ENCODE assay signal across 1 cellular context in the genomic region with DNA sequence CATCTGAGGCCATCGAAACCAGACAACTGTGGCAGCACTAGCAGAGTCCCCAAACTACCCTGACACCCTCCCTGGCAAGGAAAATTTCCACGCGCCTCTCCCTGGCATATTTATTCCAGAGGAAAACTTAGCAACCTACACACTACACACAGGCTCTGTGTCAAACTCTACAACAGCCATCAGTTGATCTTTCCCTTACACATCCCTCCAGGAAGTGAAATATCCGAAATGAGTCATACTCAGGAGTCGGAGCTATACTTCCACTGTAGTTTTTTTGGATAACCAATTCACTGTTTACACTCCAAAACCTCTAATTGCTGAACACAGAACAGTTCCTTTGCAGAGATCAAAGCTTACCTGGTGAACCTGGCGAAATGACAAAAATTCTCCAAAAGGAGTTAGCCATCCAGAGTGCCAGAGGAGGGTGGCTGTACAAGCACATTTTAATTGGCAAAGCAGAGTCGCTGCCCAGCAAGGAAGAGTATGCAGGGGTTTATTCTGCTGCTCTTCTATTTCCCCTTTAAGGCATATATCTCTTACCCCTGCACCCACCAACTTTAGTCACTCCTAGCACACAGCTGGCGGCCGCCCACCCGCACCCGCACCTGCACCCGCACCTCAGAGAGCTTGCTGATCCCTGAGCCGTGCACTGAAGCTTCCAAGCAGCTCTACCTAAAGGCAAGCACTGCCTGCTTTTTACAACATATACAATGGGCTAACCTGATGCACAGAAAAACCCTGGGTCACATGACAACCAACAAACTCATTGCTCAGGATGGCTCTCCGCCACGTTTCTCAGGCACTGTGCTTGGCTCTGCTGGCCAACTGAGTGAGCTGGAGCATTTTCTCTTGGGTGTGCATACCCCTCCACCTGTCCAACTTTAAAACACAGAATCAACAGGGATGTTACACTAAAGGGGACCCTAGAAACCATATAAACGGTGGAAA.
TF ChIP-seq lines count a peak whose summit lies in the region.

No MANE protein-coding gene starts in this region.

TF ChIP-seq in HepG2, 621 proteins besides CTCF, POLR2A, EP300 and RAD21 (continued from another document and continues in another):
- TF ChIP-seq, protein P1, sequence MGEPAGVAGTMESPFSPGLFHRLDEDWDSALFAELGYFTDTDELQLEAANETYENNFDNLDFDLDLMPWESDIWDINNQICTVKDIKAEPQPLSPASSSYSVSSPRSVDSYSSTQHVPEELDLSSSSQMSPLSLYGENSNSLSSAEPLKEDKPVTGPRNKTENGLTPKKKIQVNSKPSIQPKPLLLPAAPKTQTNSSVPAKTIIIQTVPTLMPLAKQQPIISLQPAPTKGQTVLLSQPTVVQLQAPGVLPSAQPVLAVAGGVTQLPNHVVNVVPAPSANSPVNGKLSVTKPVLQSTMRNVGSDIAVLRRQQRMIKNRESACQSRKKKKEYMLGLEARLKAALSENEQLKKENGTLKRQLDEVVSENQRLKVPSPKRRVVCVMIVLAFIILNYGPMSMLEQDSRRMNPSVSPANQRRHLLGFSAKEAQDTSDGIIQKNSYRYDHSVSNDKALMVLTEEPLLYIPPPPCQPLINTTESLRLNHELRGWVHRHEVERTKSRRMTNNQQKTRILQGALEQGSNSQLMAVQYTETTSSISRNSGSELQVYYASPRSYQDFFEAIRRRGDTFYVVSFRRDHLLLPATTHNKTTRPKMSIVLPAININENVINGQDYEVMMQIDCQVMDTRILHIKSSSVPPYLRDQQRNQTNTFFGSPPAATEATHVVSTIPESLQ (CRISPR knock-in tag; conservative IDR thresholded peaks at IDR 0.05), result no peak
- TF ChIP-seq KLF16 (CRISPR knock-in tag; IDR thresholded peaks at IDR 0.05) (no peak), HOXA3 (CRISPR knock-in tag; IDR thresholded peaks at IDR 0.05) (no peak), GATAD2A (CRISPR knock-in tag; IDR thresholded peaks at IDR 0.05) (peak; percentile 62), ZNF552 (CRISPR knock-in tag; IDR thresholded peaks at IDR 0.05; ENCODE audit: borderline replicate concordance) (no peak), ZNF644 (CRISPR knock-in tag; IDR thresholded peaks at IDR 0.05; ENCODE audit: low read depth) (no peak), PHF5A (CRISPR knock-in tag; IDR thresholded peaks at IDR 0.05; ENCODE audit: low read depth, unreplicated experiment) (no peak), NONO (IDR thresholded peaks at IDR 0.05) (no peak), NONO (CRISPR knock-in tag; conservative IDR thresholded peaks at IDR 0.05) (no peak), GFI1 (CRISPR knock-in tag; IDR thresholded peaks at IDR 0.05; ENCODE audit: borderline replicate concordance) (no peak), ZNF138 (CRISPR knock-in tag; IDR thresholded peaks at IDR 0.05; ENCODE audit: low read depth) (no peak), KLF6 (CRISPR knock-in tag; IDR thresholded peaks at IDR 0.05) (no peak), ZNF619 (CRISPR knock-in tag; IDR thresholded peaks at IDR 0.05) (no peak), ZNF543 (CRISPR knock-in tag; IDR thresholded peaks at IDR 0.05) (no peak), KDM2A (CRISPR knock-in tag; IDR thresholded peaks at IDR 0.05; ENCODE audit: borderline replicate concordance, low read depth) (no peak), ZBTB21 (CRISPR knock-in tag; IDR thresholded peaks at IDR 0.05) (no peak), HDAC2 (CRISPR knock-in tag; IDR thresholded peaks at IDR 0.05) (peak; percentile 60), SOX13 (IDR thresholded peaks at IDR 0.05) (no peak), SOX13 (CRISPR knock-in tag; conservative IDR thresholded peaks at IDR 0.05 in 1 of 2, IDR thresholded peaks at IDR 0.05 in 1 of 2) (peak in 1 of 2 experiments; percentile 59; a peak in 1 of 4 replicates), ZNF7 (CRISPR knock-in tag; IDR thresholded peaks at IDR 0.05) (no peak), DR1 (CRISPR knock-in tag; IDR thresholded peaks at IDR 0.05) (no peak), ZNF703 (CRISPR knock-in tag; IDR thresholded peaks at IDR 0.05; ENCODE audit: borderline replicate concordance) (no peak), MED13 (CRISPR knock-in tag; IDR thresholded peaks at IDR 0.05) (no peak), EEA1 (CRISPR knock-in tag; IDR thresholded peaks at IDR 0.05; ENCODE audit: borderline replicate concordance) (no peak), CEBPB (IDR thresholded peaks at IDR 0.05; ENCODE audit: borderline replicate concordance, low read depth, low read length) (no peak), LCORL (IDR thresholded peaks at IDR 0.05) (peak; percentile 82; the same call in 1 of the 2 replicates), LCORL (CRISPR knock-in tag; IDR thresholded peaks at IDR 0.05) (peak; percentile 98)
- TF ChIP-seq, protein P2, sequence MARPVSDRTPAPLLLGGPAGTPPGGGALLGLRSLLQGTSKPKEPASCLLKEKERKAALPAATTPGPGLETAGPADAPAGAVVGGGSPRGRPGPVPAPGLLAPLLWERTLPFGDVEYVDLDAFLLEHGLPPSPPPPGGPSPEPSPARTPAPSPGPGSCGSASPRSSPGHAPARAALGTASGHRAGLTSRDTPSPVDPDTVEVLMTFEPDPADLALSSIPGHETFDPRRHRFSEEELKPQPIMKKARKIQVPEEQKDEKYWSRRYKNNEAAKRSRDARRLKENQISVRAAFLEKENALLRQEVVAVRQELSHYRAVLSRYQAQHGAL (CRISPR knock-in tag; IDR thresholded peaks at IDR 0.05; ENCODE audit: not compliant biosample characterization), result no peak
- TF ChIP-seq, protein P3, sequence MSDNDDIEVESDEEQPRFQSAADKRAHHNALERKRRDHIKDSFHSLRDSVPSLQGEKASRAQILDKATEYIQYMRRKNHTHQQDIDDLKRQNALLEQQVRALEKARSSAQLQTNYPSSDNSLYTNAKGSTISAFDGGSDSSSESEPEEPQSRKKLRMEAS (IDR thresholded peaks at IDR 0.05), result 0 out of 2 replicates have a peak, but pooled peaks have one; percentile 14
- TF ChIP-seq, protein P4, sequence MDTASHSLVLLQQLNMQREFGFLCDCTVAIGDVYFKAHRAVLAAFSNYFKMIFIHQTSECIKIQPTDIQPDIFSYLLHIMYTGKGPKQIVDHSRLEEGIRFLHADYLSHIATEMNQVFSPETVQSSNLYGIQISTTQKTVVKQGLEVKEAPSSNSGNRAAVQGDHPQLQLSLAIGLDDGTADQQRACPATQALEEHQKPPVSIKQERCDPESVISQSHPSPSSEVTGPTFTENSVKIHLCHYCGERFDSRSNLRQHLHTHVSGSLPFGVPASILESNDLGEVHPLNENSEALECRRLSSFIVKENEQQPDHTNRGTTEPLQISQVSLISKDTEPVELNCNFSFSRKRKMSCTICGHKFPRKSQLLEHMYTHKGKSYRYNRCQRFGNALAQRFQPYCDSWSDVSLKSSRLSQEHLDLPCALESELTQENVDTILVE (CRISPR knock-in tag; IDR thresholded peaks at IDR 0.05), result no peak
- TF ChIP-seq, protein P5, sequence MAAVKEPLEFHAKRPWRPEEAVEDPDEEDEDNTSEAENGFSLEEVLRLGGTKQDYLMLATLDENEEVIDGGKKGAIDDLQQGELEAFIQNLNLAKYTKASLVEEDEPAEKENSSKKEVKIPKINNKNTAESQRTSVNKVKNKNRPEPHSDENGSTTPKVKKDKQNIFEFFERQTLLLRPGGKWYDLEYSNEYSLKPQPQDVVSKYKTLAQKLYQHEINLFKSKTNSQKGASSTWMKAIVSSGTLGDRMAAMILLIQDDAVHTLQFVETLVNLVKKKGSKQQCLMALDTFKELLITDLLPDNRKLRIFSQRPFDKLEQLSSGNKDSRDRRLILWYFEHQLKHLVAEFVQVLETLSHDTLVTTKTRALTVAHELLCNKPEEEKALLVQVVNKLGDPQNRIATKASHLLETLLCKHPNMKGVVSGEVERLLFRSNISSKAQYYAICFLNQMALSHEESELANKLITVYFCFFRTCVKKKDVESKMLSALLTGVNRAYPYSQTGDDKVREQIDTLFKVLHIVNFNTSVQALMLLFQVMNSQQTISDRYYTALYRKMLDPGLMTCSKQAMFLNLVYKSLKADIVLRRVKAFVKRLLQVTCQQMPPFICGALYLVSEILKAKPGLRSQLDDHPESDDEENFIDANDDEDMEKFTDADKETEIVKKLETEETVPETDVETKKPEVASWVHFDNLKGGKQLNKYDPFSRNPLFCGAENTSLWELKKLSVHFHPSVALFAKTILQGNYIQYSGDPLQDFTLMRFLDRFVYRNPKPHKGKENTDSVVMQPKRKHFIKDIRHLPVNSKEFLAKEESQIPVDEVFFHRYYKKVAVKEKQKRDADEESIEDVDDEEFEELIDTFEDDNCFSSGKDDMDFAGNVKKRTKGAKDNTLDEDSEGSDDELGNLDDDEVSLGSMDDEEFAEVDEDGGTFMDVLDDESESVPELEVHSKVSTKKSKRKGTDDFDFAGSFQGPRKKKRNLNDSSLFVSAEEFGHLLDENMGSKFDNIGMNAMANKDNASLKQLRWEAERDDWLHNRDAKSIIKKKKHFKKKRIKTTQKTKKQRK (IDR thresholded peaks at IDR 0.05; ENCODE audit: low read length), result no peak
- TF ChIP-seq, protein P6, sequence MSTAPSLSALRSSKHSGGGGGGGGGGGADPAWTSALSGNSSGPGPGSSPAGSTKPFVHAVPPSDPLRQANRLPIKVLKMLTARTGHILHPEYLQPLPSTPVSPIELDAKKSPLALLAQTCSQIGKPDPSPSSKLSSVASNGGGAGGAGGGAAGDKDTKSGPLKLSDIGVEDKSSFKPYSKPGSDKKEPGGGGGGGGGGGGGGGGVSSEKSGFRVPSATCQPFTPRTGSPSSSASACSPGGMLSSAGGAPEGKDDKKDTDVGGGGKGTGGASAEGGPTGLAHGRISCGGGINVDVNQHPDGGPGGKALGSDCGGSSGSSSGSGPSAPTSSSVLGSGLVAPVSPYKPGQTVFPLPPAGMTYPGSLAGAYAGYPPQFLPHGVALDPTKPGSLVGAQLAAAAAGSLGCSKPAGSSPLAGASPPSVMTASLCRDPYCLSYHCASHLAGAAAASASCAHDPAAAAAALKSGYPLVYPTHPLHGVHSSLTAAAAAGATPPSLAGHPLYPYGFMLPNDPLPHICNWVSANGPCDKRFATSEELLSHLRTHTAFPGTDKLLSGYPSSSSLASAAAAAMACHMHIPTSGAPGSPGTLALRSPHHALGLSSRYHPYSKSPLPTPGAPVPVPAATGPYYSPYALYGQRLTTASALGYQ (CRISPR knock-in tag; IDR thresholded peaks at IDR 0.05), result peak; percentile 59; the same call in 1 of the 2 replicates
- TF ChIP-seq, protein P7, sequence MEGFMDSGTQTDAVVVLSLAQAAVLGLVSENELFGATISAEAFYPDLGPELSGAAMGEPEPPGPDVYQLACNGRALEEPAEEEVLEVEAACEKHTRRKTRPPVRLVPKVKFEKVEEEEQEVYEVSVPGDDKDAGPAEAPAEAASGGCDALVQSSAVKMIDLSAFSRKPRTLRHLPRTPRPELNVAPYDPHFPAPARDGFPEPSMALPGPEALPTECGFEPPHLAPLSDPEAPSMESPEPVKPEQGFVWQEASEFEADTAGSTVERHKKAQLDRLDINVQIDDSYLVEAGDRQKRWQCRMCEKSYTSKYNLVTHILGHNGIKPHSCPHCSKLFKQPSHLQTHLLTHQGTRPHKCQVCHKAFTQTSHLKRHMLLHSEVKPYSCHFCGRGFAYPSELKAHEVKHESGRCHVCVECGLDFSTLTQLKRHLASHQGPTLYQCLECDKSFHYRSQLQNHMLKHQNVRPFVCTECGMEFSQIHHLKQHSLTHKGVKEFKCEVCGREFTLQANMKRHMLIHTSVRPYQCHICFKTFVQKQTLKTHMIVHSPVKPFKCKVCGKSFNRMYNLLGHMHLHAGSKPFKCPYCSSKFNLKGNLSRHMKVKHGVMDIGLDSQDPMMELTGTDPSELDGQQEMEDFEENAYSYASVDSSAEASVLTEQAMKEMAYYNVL (CRISPR knock-in tag; IDR thresholded peaks at IDR 0.05; ENCODE audit: borderline replicate concordance), result peak; percentile 80
- TF ChIP-seq, protein P8, sequence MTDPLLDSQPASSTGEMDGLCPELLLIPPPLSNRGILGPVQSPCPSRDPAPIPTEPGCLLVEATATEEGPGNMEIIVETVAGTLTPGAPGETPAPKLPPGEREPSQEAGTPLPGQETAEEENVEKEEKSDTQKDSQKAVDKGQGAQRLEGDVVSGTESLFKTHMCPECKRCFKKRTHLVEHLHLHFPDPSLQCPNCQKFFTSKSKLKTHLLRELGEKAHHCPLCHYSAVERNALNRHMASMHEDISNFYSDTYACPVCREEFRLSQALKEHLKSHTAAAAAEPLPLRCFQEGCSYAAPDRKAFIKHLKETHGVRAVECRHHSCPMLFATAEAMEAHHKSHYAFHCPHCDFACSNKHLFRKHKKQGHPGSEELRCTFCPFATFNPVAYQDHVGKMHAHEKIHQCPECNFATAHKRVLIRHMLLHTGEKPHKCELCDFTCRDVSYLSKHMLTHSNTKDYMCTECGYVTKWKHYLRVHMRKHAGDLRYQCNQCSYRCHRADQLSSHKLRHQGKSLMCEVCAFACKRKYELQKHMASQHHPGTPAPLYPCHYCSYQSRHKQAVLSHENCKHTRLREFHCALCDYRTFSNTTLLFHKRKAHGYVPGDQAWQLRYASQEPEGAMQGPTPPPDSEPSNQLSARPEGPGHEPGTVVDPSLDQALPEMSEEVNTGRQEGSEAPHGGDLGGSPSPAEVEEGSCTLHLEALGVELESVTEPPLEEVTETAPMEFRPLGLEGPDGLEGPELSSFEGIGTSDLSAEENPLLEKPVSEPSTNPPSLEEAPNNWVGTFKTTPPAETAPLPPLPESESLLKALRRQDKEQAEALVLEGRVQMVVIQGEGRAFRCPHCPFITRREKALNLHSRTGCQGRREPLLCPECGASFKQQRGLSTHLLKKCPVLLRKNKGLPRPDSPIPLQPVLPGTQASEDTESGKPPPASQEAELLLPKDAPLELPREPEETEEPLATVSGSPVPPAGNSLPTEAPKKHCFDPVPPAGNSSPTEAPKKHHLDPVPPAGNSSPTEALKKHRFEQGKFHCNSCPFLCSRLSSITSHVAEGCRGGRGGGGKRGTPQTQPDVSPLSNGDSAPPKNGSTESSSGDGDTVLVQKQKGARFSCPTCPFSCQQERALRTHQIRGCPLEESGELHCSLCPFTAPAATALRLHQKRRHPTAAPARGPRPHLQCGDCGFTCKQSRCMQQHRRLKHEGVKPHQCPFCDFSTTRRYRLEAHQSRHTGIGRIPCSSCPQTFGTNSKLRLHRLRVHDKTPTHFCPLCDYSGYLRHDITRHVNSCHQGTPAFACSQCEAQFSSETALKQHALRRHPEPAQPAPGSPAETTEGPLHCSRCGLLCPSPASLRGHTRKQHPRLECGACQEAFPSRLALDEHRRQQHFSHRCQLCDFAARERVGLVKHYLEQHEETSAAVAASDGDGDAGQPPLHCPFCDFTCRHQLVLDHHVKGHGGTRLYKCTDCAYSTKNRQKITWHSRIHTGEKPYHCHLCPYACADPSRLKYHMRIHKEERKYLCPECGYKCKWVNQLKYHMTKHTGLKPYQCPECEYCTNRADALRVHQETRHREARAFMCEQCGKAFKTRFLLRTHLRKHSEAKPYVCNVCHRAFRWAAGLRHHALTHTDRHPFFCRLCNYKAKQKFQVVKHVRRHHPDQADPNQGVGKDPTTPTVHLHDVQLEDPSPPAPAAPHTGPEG (CRISPR knock-in tag; IDR thresholded peaks at IDR 0.05), result no peak
- TF ChIP-seq, protein P9, sequence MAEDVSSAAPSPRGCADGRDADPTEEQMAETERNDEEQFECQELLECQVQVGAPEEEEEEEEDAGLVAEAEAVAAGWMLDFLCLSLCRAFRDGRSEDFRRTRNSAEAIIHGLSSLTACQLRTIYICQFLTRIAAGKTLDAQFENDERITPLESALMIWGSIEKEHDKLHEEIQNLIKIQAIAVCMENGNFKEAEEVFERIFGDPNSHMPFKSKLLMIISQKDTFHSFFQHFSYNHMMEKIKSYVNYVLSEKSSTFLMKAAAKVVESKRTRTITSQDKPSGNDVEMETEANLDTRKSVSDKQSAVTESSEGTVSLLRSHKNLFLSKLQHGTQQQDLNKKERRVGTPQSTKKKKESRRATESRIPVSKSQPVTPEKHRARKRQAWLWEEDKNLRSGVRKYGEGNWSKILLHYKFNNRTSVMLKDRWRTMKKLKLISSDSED (CRISPR knock-in tag; IDR thresholded peaks at IDR 0.05), result no peak
- TF ChIP-seq, protein P10, sequence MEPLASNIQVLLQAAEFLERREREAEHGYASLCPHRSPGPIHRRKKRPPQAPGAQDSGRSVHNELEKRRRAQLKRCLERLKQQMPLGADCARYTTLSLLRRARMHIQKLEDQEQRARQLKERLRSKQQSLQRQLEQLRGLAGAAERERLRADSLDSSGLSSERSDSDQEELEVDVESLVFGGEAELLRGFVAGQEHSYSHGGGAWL (CRISPR knock-in tag; IDR thresholded peaks at IDR 0.05), result no peak
